Comparison of ENCODE assay signal across 19 cellular contexts in the genomic region with DNA sequence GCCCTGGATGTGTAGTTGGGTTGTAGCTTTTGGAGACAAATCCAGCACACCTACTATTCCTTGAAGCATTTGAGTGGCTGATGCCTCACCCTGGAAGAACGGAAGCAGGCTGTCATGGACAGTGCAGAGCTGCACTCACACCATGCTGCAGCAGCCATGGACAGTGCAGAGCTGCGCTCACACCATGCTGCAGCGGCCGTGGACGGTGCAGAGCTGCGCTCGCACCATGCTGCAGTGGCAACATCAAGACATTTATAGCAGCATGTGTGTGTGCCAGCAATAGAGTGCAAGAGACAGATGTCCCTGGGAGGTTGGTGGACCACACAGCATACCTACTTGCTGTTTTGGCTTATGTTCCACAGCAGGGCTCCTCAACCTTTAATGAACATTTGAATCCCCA. TPM values are rescaled to one million over a fixed set of nuclear protein-coding genes. Genes with fewer than 3 reads are reported as not detected.
DNase-seq lines count a peak whose midpoint lies in the region; ATAC-seq, FAIRE-seq and TF ChIP-seq lines count a peak whose summit lies in the region.
"Had no signal": no experiment of that assay in that cellular context is flagged by ENCODE, and none has a peak within 500 bp of the region (broad histone marks: within the 10 kb centered on the region; RNA-seq: fewer than 3 reads in every experiment).

No MANE protein-coding gene starts in this region.

- CTCF ChIA-PET in H1 (lab: Charles Lee; ENCODE audit: partially characterized antibody): interaction anchor here (1.6 to 2.0 kb wide), 3 partner anchors 9 to 64 kb away, joined by 4 to 12 read pairs (median 4); no protein-coding TSS in a partner anchor

- H2AFZ ChIP-seq in H1 (ENCODE audit: low read length): no peak overlapping the region
- no peak overlapping the region for H2AFZ ChIP-seq in neural cell (ENCODE audit: low read depth, low read length)

- no peaks in the 10 kb centered on the region for H3K79me1 ChIP-seq in H1 (ENCODE audit: low read depth, low read length)

- H2BK12ac ChIP-seq in H1 (ENCODE audit: low read depth, low read length): no peak overlapping the region

- H4K8ac ChIP-seq in H1 (ENCODE audit: extremely low read depth, insufficient read depth, low read length): no peak overlapping the region; the same call in 1 of the 2 replicates

- H3K4me1 ChIP-seq in H1 (replicated peaks in 1 of 4; ENCODE audit: control insufficient read depth in 3 of 4, insufficient read depth in 4 of 4, low read length in 3 of 4): peaks cover 0 to 3% (median 0%) of the 10 kb centered on the region in 4 experiments; a peak in 1 of 7 replicates
- H3K4me1 ChIP-seq: BLaER1 treated with 17β-estradiol and CSF1 and Interleukin-3, amounts not matched to agents 10 nM and 100 nM had no signal

- H3K18ac ChIP-seq in H1 (ENCODE audit: extremely low read depth, low read length): no peak overlapping the region

- POLR2A ChIA-PET in H1 (lab: Charles Lee; ENCODE audit: partially characterized antibody): no interaction called here

- TF ChIP-seq RAD21 in H1 (IDR thresholded peaks at IDR 0.05 in 1 of 2, conservative IDR thresholded peaks at IDR 0.05 in 1 of 2; ENCODE audit: low read depth in 2 of 2, low read length in 2 of 2) (no peak), neural cell (conservative IDR thresholded peaks at IDR 0.05) (no peak)

- TF ChIP-seq EP300 in H1 (IDR thresholded peaks at IDR 0.05; ENCODE audit: borderline replicate concordance in 1 of 2, low read depth in 2 of 2, low read length in 2 of 2) (no peak), neural cell (conservative IDR thresholded peaks at IDR 0.05; ENCODE audit: poor library complexity, severe bottlenecking) (no peak)

- H3K23me2 ChIP-seq in H1 (ENCODE audit: low read depth, low read length): no peaks in the 10 kb centered on the region

- H3K27ac ChIP-seq in H1 (ENCODE audit: low read depth, low read length) (no peak overlapping the region), neural cell (ENCODE audit: low read length) (peak overlapping the region; percentile 29)
- H3K27ac ChIP-seq: BLaER1 treated with 17β-estradiol and CSF1 and Interleukin-3, amounts not matched to agents 10 nM and 100 nM had no signal

- H2BK5ac ChIP-seq in H1 (ENCODE audit: low read depth, low read length): no peak overlapping the region

- 92% methylated on average over 7 of the region's 7 CpGs; no CpG with 5 or more reads in 1 of the 2 experiments for WGBS in H1 (ENCODE audit: extremely low coverage in 1 of 2, insufficient coverage in 1 of 2, insufficient read length in 1 of 2, insufficient replicate concordance in 2 of 2, low coverage in 1 of 2, low lambda C conversion rate in 2 of 2, missing lambda C conversion rate in 1 of 2), 2 experiments

- no peaks in the 10 kb centered on the region for H3K27me3 ChIP-seq in H1 (replicated peaks in 1 of 4; ENCODE audit: control insufficient read depth in 3 of 4, extremely low read depth in 1 of 4, insufficient read depth in 3 of 4, low read length in 3 of 4)
- H3K27me3 ChIP-seq in neural cell (ENCODE audit: insufficient read depth, low read depth, low read length): no peaks in the 10 kb centered on the region
- H3K27me3 ChIP-seq: BLaER1 treated with 17β-estradiol and CSF1 and Interleukin-3, amounts not matched to agents 10 nM and 100 nM had no signal

- H3K23ac ChIP-seq in H1 (ENCODE audit: insufficient read length): no peak overlapping the region

- H2BK120ac ChIP-seq in H1 (replicated peaks; ENCODE audit: low read depth, low read length): no peak overlapping the region

- H3K9ac ChIP-seq in H1 (replicated peaks in 1 of 4; ENCODE audit: extremely low read depth in 1 of 4, low read depth in 3 of 4, low read length in 3 of 4) (no peak overlapping the region), neural cell (ENCODE audit: low read length) (no peak overlapping the region)
- H3K9ac ChIP-seq: BLaER1 treated with 17β-estradiol and CSF1 and Interleukin-3, amounts not matched to agents 10 nM and 100 nM had no signal

- TF ChIP-seq POLR2A in H1 (IDR thresholded peaks at IDR 0.05; ENCODE audit: control extremely low read depth in 1 of 2, low read depth in 2 of 2, low read length in 2 of 2): no peak

- no peak overlapping the region for H3K56ac ChIP-seq in H1 (replicated peaks; ENCODE audit: insufficient read length, low read depth, low read length)

- H2AK5ac ChIP-seq in H1 (ENCODE audit: low read depth, low read length): no peak overlapping the region

- H3K36me3 ChIP-seq in H1 (ENCODE audit: control insufficient read depth in 2 of 4, insufficient read depth in 4 of 4, low read length in 3 of 4): no peaks in the 10 kb centered on the region; a peak in 1 of 8 replicates
- H3K36me3 ChIP-seq in neural cell (ENCODE audit: insufficient read depth, low read length): no peaks in the 10 kb centered on the region
- H3K36me3 ChIP-seq: BLaER1 treated with 17β-estradiol and CSF1 and Interleukin-3, amounts not matched to agents 10 nM and 100 nM had no signal

- H4K20me1 ChIP-seq in H1 (replicated peaks in 1 of 2; ENCODE audit: control insufficient read depth in 1 of 2, insufficient read depth in 2 of 2, low read length in 2 of 2) (no peaks in the 10 kb centered on the region), neural cell (ENCODE audit: insufficient read depth) (no peaks in the 10 kb centered on the region)
- H4K20me1 ChIP-seq: BLaER1 treated with 17β-estradiol and CSF1 and Interleukin-3, amounts not matched to agents 10 nM and 100 nM had no signal

- no peaks in the 10 kb centered on the region for H3K79me2 ChIP-seq in H1 (ENCODE audit: control insufficient read depth in 1 of 2, insufficient read depth in 2 of 2, low read length in 2 of 2)
- no peaks in the 10 kb centered on the region for H3K79me2 ChIP-seq in neural cell (replicated peaks; ENCODE audit: insufficient read depth, low read length)

- TF ChIP-seq CTCF in H1 (IDR thresholded peaks at IDR 0.05; ENCODE audit: control extremely low read depth in 1 of 3, insufficient read depth in 1 of 3, low read depth in 1 of 3, low read length in 3 of 3) (no peak), neural cell (IDR thresholded peaks at IDR 0.05; ENCODE audit: poor library complexity, severe bottlenecking) (no peak)

- no peaks in the 10 kb centered on the region for H3K9me2 ChIP-seq in neural cell (ENCODE audit: insufficient read depth, low read length)

- H3K4ac ChIP-seq in H1 (replicated peaks; ENCODE audit: insufficient read length, low read depth, low read length): peak overlapping the region; percentile 47

- H4K91ac ChIP-seq in H1 (replicated peaks; ENCODE audit: insufficient read length, low read length): no peak overlapping the region

- no peak overlapping the region for H3K14ac ChIP-seq in H1 (ENCODE audit: insufficient read length)

- H3K4me2 ChIP-seq in H1 (ENCODE audit: insufficient read depth in 1 of 2, low read depth in 2 of 2, low read length in 2 of 2): no peak overlapping the region
- H3K4me2 ChIP-seq in neural cell (ENCODE audit: low read length): no peak overlapping the region
- H3K4me2 ChIP-seq: BLaER1 treated with 17β-estradiol and CSF1 and Interleukin-3, amounts not matched to agents 10 nM and 100 nM had no signal

- 0 out of 2 replicates have a peak overlapping the region, but pooled peaks have one; percentile 19 for H2BK15ac ChIP-seq in H1 (ENCODE audit: low read length)

- ATAC-seq in GM19463 (IDR thresholded peaks at IDR 0.05; ENCODE audit: unreplicated experiment) (no peak), GM18907 (IDR thresholded peaks at IDR 0.05; ENCODE audit: unreplicated experiment) (no peak)
- ATAC-seq: HCT116 had no signal

- peak; percentile 80 for DNase-seq in DMS 273 treated with DMSO at 0.1 percent for 48 hours (lab: John Stamatoyannopoulos, UW)
- no peak for DNase-seq in H1 (ENCODE audit: low read depth in 1 of 2, low spot score in 2 of 2)
- no peak for DNase-seq in urothelium cell line (ENCODE audit: low spot score)
- DNase-seq in stimulated activated CD4-positive, alpha-beta T cell treated with anti-CD3 and anti-CD28 coated beads, Interleukin-4, amount 100 ng/mL, for 24 hours: no peak
- DNase-seq: ACHN; CD4-positive, CD25-positive, alpha-beta regulatory T cell; DMS79; EL; IMR-90; KBM-7 had no signal

- no peak overlapping the region for H3K4me3 ChIP-seq in H1 (ENCODE audit: extremely low read depth in 1 of 4, insufficient read depth in 2 of 4, low read depth in 3 of 4, low read length in 4 of 4)
- H3K4me3 ChIP-seq in neural cell (ENCODE audit: low read length): peak overlapping the region; percentile 42
- H3K4me3 ChIP-seq: BLaER1 treated with 17β-estradiol and CSF1 and Interleukin-3, amounts not matched to agents 10 nM and 100 nM had no signal

- H4K5ac ChIP-seq in H1 (ENCODE audit: insufficient read length, low read depth, low read length): no peak overlapping the region

- no peaks in the 10 kb centered on the region for H3F3A ChIP-seq in neural cell (ENCODE audit: insufficient read depth, low read length, poor library complexity, severe bottlenecking)

- H2BK20ac ChIP-seq in H1 (ENCODE audit: low read length): no peak overlapping the region

- FAIRE-seq in H1 (lab: Jason Lieb, UNC): no peak
- FAIRE-seq in urothelium cell line (lab: Jason Lieb, UNC): peak; percentile 83
- FAIRE-seq: G401.6, GM12891, GM19239, H54 had no signal

- H3K9me3 ChIP-seq in H1 (ENCODE audit: insufficient read depth in 2 of 2, low read depth in 1 of 2, low read length in 1 of 2) (peaks cover 0 to 8% of the 10 kb centered on the region in 2 experiments; a peak in 2 of 4 replicates), neural cell (ENCODE audit: low read length) (no peaks in the 10 kb centered on the region)

TF ChIP-seq in H1, 55 proteins besides CTCF, POLR2A, EP300 and RAD21 (continues in another document):
- TF ChIP-seq PHF8 (conservative IDR thresholded peaks at IDR 0.05; ENCODE audit: low read depth, low read length) (no peak), TBP (IDR thresholded peaks at IDR 0.05; ENCODE audit: low read depth, low read length) (no peak), RBBP5 (IDR thresholded peaks at IDR 0.05; ENCODE audit: borderline replicate concordance, low read depth, low read length) (no peak)

TF ChIP-seq in neural cell, 6 proteins besides CTCF, POLR2A, EP300 and RAD21 (continues in another document):
- TF ChIP-seq TAF1 (IDR thresholded peaks at IDR 0.05; ENCODE audit: low read depth): no peak
- TF ChIP-seq SMC3 (conservative IDR thresholded peaks at IDR 0.05; ENCODE audit: poor library complexity): no peak
- no peak for TF ChIP-seq MXI1 (conservative IDR thresholded peaks at IDR 0.05; ENCODE audit: poor library complexity, severe bottlenecking)

RNA-seq across cellular contexts. Expression of gene GNAL, which starts 30.6 kb away (rescaled TPM):
- 18.2 and 18.3 TPM in 2 replicates for total RNA-seq in H1 (2021; fragmentation: NEBNext Ultra II Directional; extraction: Animal tissue kit (Norgen Biotek cat#: 25700))
- 13.2 and 13.5 TPM in 2 replicates for polyA plus RNA-seq in H1 (2011; rRNA removed)
- 10.1 TPM for polyA plus RNA-seq in H1 (2011; cell fraction: cytosol; rRNA removed)
- polyA plus RNA-seq in H1 (2011; cell fraction: nucleus; rRNA removed): 18.1 TPM
- 13.4 to 17.5 TPM (median 15.0 TPM) in 4 replicates for polyA plus RNA-seq in H1 (2012, experiment 1 of 2)
- 4.5 TPM for polyA plus RNA-seq in H1 (2012, experiment 2 of 2)
- polyA plus RNA-seq in H1 (2013, experiment 1 of 2): 11.1 TPM
- 10.5 TPM for polyA plus RNA-seq in H1 (2013, experiment 2 of 2)
- polyA minus RNA-seq in H1 (2011; rRNA and poly(A)+ RNA removed): 17.7 and 43.0 TPM in 2 replicates
- 16.5 TPM for polyA minus RNA-seq in H1 (2011; cell fraction: cytosol; rRNA and poly(A)+ RNA removed)
- 24.4 TPM for polyA minus RNA-seq in H1 (2011; cell fraction: nucleus; rRNA and poly(A)+ RNA removed)
- 16.7 and 17.3 TPM in 2 replicates for polyA plus RNA-seq in neural cell
- 31.2 and 53.3 TPM in 2 replicates for polyA minus RNA-seq in neural cell
